Comparison of ENCODE assay signal across 9 cellular contexts in genomic region chr6:126033696-126034095, GRCh38. TPM values are rescaled to one million over a fixed set of nuclear protein-coding genes. Genes with fewer than 3 reads are reported as not detected.
DNase-seq lines count a peak whose midpoint lies in the region; ATAC-seq, FAIRE-seq and TF ChIP-seq lines count a peak whose summit lies in the region.
"Had no signal": no experiment of that assay in that cellular context is flagged by ENCODE, and none has a peak within 500 bp of the region (broad histone marks: within the 10 kb centered on the region; RNA-seq: fewer than 3 reads in every experiment).

No MANE protein-coding gene starts in this region.

- no peak overlapping the region for H3K4me3 Mint-ChIP-seq in MCF 10A (ENCODE audit: unreplicated experiment)
- no peak overlapping the region for H3K4me3 Mint-ChIP-seq in activated naive CD8-positive, alpha-beta T cell treated with anti-CD3 and anti-CD28 coated beads, Interleukin-2, amount 50 U/mL, for 24 hours
- H3K4me3 Mint-ChIP-seq: activated B cell treated with CpG ODN at 0.5 μM for 24 hours had no signal

- 8 to 10% methylated on average over 2 to 3 of the region's 3 CpGs for WGBS in transverse colon (ENCODE audit: low coverage in 1 of 2), 2 donors

- H3K36me3 ChIP-seq in kidney (ENCODE audit: control insufficient read depth in 1 of 2, insufficient read depth in 2 of 2, low read length in 2 of 2) (peaks cover 0 to 3% of the 10 kb centered on the region in 2 donors), transverse colon (peaks cover 0 to 17% (median 1%) of the 10 kb centered on the region in 4 donors)

- H3K4me3 ChIP-seq in kidney (ENCODE audit: low read length in 2 of 2) (no peak overlapping the region), transverse colon (no peak overlapping the region)

- H3K36me3 Mint-ChIP-seq in MCF 10A (ENCODE audit: insufficient read depth, unreplicated experiment): peaks cover 65% of the 10 kb centered on the region
- peaks cover 45% of the 10 kb centered on the region for H3K36me3 Mint-ChIP-seq in activated naive CD8-positive, alpha-beta T cell treated with anti-CD3 and anti-CD28 coated beads, Interleukin-2, amount 50 U/mL, for 24 hours (ENCODE audit: low read depth)

- peak; percentile 74 for FAIRE-seq in kidney (lab: Jason Lieb, UNC)

- no peaks in the 10 kb centered on the region for H3K27me3 ChIP-seq in transverse colon

- CTCF ChIA-PET in MCF 10A (lab: Yijun Ruan, JAX): interaction anchor here (0.6 to 2.4 kb wide), 22 partner anchors 10 to 1506 kb away, joined by 3 to 16 read pairs (median 3); no protein-coding TSS in a partner anchor

- no TSS peak for BruUV-seq in MCF 10A (replicated peaks; lab: Mats Ljungman, UMichigan)

- no peak for TF ChIP-seq EP300 in transverse colon (IDR thresholded peaks at IDR 0.05; ENCODE audit: low read depth)

- peaks cover 12% of the 10 kb centered on the region for H3K4me1 Mint-ChIP-seq in MCF 10A (ENCODE audit: insufficient read depth, unreplicated experiment)
- H3K4me1 Mint-ChIP-seq in activated naive CD8-positive, alpha-beta T cell treated with anti-CD3 and anti-CD28 coated beads, Interleukin-2, amount 50 U/mL, for 24 hours: no peaks in the 10 kb centered on the region
- H3K4me1 Mint-ChIP-seq: activated B cell treated with CpG ODN at 0.5 μM for 24 hours had no signal

- H3K9me3 ChIP-seq in kidney (ENCODE audit: control insufficient read depth in 1 of 2, low read length in 2 of 2) (no peaks in the 10 kb centered on the region), transverse colon (no peaks in the 10 kb centered on the region)

- in situ Hi-C loops in transverse colon (cut with MboI; ENCODE audit: low pct_ligation_motif_present in 1 of 4, low pct_unique_long_range_greater_than_20kb in 1 of 4, low sequenced_read_pairs in 3 of 4): loop anchor here in 1 of 4 donors (25.0 kb wide), 2 partner anchors 304 to 629 kb away; partner anchors contain the start of gene CENPW

- H3K4me1 ChIP-seq in kidney (ENCODE audit: control insufficient read depth in 1 of 2, insufficient read depth in 1 of 2, low read depth in 1 of 2, low read length in 2 of 2) (no peaks in the 10 kb centered on the region), transverse colon (peaks cover 0 to 8% (median 2%) of the 10 kb centered on the region in 4 donors)

- H3K27me3 Mint-ChIP-seq in MCF 10A (ENCODE audit: insufficient read depth, unreplicated experiment): no peaks in the 10 kb centered on the region
- H3K27me3 Mint-ChIP-seq in activated naive CD8-positive, alpha-beta T cell treated with anti-CD3 and anti-CD28 coated beads, Interleukin-2, amount 50 U/mL, for 24 hours: no peaks in the 10 kb centered on the region
- H3K27me3 Mint-ChIP-seq: activated B cell treated with CpG ODN at 0.5 μM for 24 hours had no signal

- no peak overlapping the region for H3K9ac ChIP-seq in kidney (ENCODE audit: low read length in 2 of 2)

- intact Hi-C loops in MCF 10A (cut with micrococcal nuclease) (loop anchor here (1.0 to 10.0 kb wide), 5 partner anchors 138 to 1161 kb away; partner anchors contain the start of gene CENPW), kidney (cut with DNase I) (no loop called here), transverse colon (cut with DNase I; ENCODE audit: low total_unique reads) (no loop called here)

- no peaks in the 10 kb centered on the region for H3K9me3 Mint-ChIP-seq in MCF 10A (ENCODE audit: unreplicated experiment)
- no peaks in the 10 kb centered on the region for H3K9me3 Mint-ChIP-seq in activated naive CD8-positive, alpha-beta T cell treated with anti-CD3 and anti-CD28 coated beads, Interleukin-2, amount 50 U/mL, for 24 hours
- H3K9me3 Mint-ChIP-seq: activated B cell treated with CpG ODN at 0.5 μM for 24 hours had no signal

- peak; percentile 15 for DNase-seq in CMK (ENCODE audit: low read depth)
- DNase-seq in NCI-H2227 treated with DMSO at 0.1 percent for 48 hours (lab: John Stamatoyannopoulos, UW): peak; percentile 6
- peak; percentile 68 for DNase-seq in MCF 10A (ENCODE audit: unreplicated experiment)
- DNase-seq in kidney: no peak
- peak; percentile 19 for DNase-seq in transverse colon
- no peak for DNase-seq in activated naive CD8-positive, alpha-beta T cell treated with anti-CD3 and anti-CD28 coated beads, Interleukin-2, amount 50 U/mL, for 24 hours
- DNase-seq: activated B cell treated with CpG ODN at 0.5 μM for 24 hours had no signal

- POLR2A ChIA-PET in MCF 10A (lab: Yijun Ruan, JAX): interaction anchor here (0.7 to 1.0 kb wide), 2 partner anchors 19 to 48 kb away, joined by 3 read pairs; partner anchors contain the start of gene TRMT11

- TF ChIP-seq CTCF in MCF 10A (IDR thresholded peaks at IDR 0.05; ENCODE audit: unreplicated experiment) (peak; percentile 68), kidney (IDR thresholded peaks at IDR 0.05; ENCODE audit: borderline replicate concordance, extremely low read depth, insufficient read depth) (peak; percentile 59), transverse colon (IDR thresholded peaks at IDR 0.05) (peak; percentile 34 to 72 (median 54))

- H3K27ac ChIP-seq in kidney (ENCODE audit: low read depth in 2 of 2, low read length in 2 of 2) (no peak overlapping the region), transverse colon (no peak overlapping the region)

- no peak for TF ChIP-seq POLR2A in transverse colon (IDR thresholded peaks at IDR 0.05)

- peak overlapping the region; percentile 69 for H3K27ac Mint-ChIP-seq in MCF 10A (ENCODE audit: low read depth, unreplicated experiment)
- H3K27ac Mint-ChIP-seq in activated naive CD8-positive, alpha-beta T cell treated with anti-CD3 and anti-CD28 coated beads, Interleukin-2, amount 50 U/mL, for 24 hours: no peak overlapping the region
- H3K27ac Mint-ChIP-seq: activated B cell treated with CpG ODN at 0.5 μM for 24 hours had no signal

- ATAC-seq in GM18867 (IDR thresholded peaks at IDR 0.05; ENCODE audit: unreplicated experiment): peak; percentile 78
- peak; percentile 70 for ATAC-seq in HG03095 (IDR thresholded peaks at IDR 0.05; ENCODE audit: unreplicated experiment)
- ATAC-seq in activated naive CD8-positive, alpha-beta T cell treated with anti-CD3 and anti-CD28 coated beads, Interleukin-2, amount 50 U/mL, for 24 hours: no peak

RNA-seq across cellular contexts. Expression of gene TRMT11, which starts 47.4 kb away (rescaled TPM):
- total RNA-seq in MCF 10A (2022): 28.8 and 32.5 TPM in 2 replicates
- 25.1 TPM for total RNA-seq in kidney
- polyA plus RNA-seq in kidney (ENCODE audit: insufficient read depth, low read depth, low replicate concordance): 10.6 TPM
- total RNA-seq in transverse colon: 100 to 1,000 TPM in 1 of 4 donors, 10 to 100 TPM in 3; 23.6 to 152 (median 28.9) TPM

Comparison
In these comparisons a context has a peak if more than half of its experiments do, and no peak if none do; other contexts are left out.
1. DNase-seq: peak in CMK (single experiment), NCI-H2227 treated with DMSO at 0.1 percent for 48 hours (single experiment), MCF 10A (single experiment) and transverse colon (single experiment); none in kidney (single experiment) and activated naive CD8-positive, alpha-beta T cell treated with anti-CD3 and anti-CD28 coated beads, Interleukin-2, amount 50 U/mL, for 24 hours (single experiment).
2. Peak in every context shown above with its lines, with median percentiles within 50 percentile points of each other: CTCF ChIP-seq.